26 cellular contexts compared by ENCODE assay signal in genomic region chr4:41268024-41268423, GRCh38. TPM values are rescaled to one million over a fixed set of nuclear protein-coding genes. Genes with fewer than 3 reads are reported as not detected.
DNase-seq lines count a peak whose midpoint lies in the region; ATAC-seq and TF ChIP-seq lines count a peak whose summit lies in the region.
"Had no signal": no experiment of that assay in that cellular context is flagged by ENCODE, and none has a peak within 500 bp of the region (broad histone marks: within the 10 kb centered on the region; RNA-seq: fewer than 3 reads in every experiment).

No MANE protein-coding gene starts in this region.

- no peaks in the 10 kb centered on the region for H3K27me3 ChIP-seq in naive thymus-derived CD4-positive, alpha-beta T cell (ENCODE audit: control insufficient read depth in 2 of 2, insufficient read depth in 2 of 2, low read length in 2 of 2)
- H3K27me3 ChIP-seq: colonic mucosa, stomach, upper lobe of left lung had no signal

- peaks cover 2 to 15% (median 6%) of the 10 kb centered on the region in 5 donors for H3K27me3 Mint-ChIP-seq in naive thymus-derived CD4-positive, alpha-beta T cell
- H3K27me3 Mint-ChIP-seq: brain had no signal

- no peaks in the 10 kb centered on the region for H3K36me3 Mint-ChIP-seq in naive thymus-derived CD4-positive, alpha-beta T cell
- H3K36me3 Mint-ChIP-seq: activated naive CD8-positive, alpha-beta T cell treated with anti-CD3 and anti-CD28 coated beads for 36 hours; T-cell had no signal

- H3K9me3 ChIP-seq in mucosa of descending colon = no peaks in the 10 kb centered on the region
- no peaks in the 10 kb centered on the region for H3K9me3 ChIP-seq in naive thymus-derived CD4-positive, alpha-beta T cell (ENCODE audit: control insufficient read depth in 2 of 3, low read length in 3 of 3)
- H3K9me3 ChIP-seq: colonic mucosa, neutrophil, spleen, stomach, upper lobe of left lung had no signal

- no peak overlapping the region for H3K27ac Mint-ChIP-seq in naive thymus-derived CD4-positive, alpha-beta T cell
- H3K27ac Mint-ChIP-seq: activated naive CD8-positive, alpha-beta T cell treated with anti-CD3 and anti-CD28 coated beads for 36 hours; B cell; T-cell had no signal

- POLR2A ChIA-PET in naive thymus-derived CD4-positive, alpha-beta T cell (lab: Charles Lee) = no interaction called here

- H3K4me3 ChIP-seq in AG10803 (ENCODE audit: low read length) (no peak overlapping the region), GM12865 (ENCODE audit: low read depth, low read length) (no peak overlapping the region), mucosa of descending colon (no peak overlapping the region)
- H3K4me3 ChIP-seq in naive thymus-derived CD4-positive, alpha-beta T cell (ENCODE audit: low read length) = no peak overlapping the region
- H3K4me3 ChIP-seq: colonic mucosa, stomach, upper lobe of left lung had no signal

- H3K27ac ChIP-seq in naive thymus-derived CD4-positive, alpha-beta T cell (ENCODE audit: low read depth, low read length) = no peak overlapping the region
- H3K27ac ChIP-seq: colonic mucosa, neutrophil, spleen, stomach, upper lobe of left lung had no signal

- CTCF ChIA-PET in naive thymus-derived CD4-positive, alpha-beta T cell (lab: Charles Lee) = no interaction called here

- TF ChIP-seq CTCF in AG10803 (conservative IDR thresholded peaks at IDR 0.05; ENCODE audit: low read length) = no peak
- no peak for TF ChIP-seq CTCF in GM12865 (IDR thresholded peaks at IDR 0.05; ENCODE audit: insufficient read depth, low read depth, low read length, missing control alignments)
- TF ChIP-seq CTCF in mucosa of descending colon (IDR thresholded peaks at IDR 0.05) = no peak

- H3K36me3 ChIP-seq in mucosa of descending colon (ENCODE audit: low read depth) = no peaks in the 10 kb centered on the region
- no peaks in the 10 kb centered on the region for H3K36me3 ChIP-seq in naive thymus-derived CD4-positive, alpha-beta T cell (ENCODE audit: control insufficient read depth in 2 of 3, insufficient read depth in 3 of 3, low read length in 3 of 3)
- H3K36me3 ChIP-seq: colonic mucosa, neutrophil, spleen, stomach, upper lobe of left lung had no signal

- peak; percentile 9 for DNase-seq in AG10803 (ENCODE audit: low read depth)
- DNase-seq in GM12865 (ENCODE audit: low read depth) = peak; percentile 29
- DNase-seq in NCI-H748 (lab: John Stamatoyannopoulos, UW; ENCODE audit: unreplicated experiment) = peak; percentile 82
- DNase-seq in mucosa of descending colon = peak in 2 of 3 donors; percentile 17 to 35
- no peak for DNase-seq in amniotic stem cell (lab: John Stamatoyannopoulos, UW)
- DNase-seq in naive thymus-derived CD4-positive, alpha-beta T cell = no peak
- DNase-seq in AML-193 (lab: John Stamatoyannopoulos, UW) = no peak
- DNase-seq: activated naive CD8-positive, alpha-beta T cell treated with anti-CD3 and anti-CD28 coated beads for 36 hours; colonic mucosa; COR-L47; endodermal cell; H9; KG1; midbrain; NCI-H226; OCI-M1; SHP77 treated with DMSO at 0.1 percent for 48 hours; spleen; stimulated activated CD4-positive, alpha-beta T cell treated with anti-CD3 and anti-CD28 coated beads, Interleukin-4, amount 100 ng/mL, for 4 hours; stomach; T-cell; upper lobe of left lung had no signal

- H3K9me3 Mint-ChIP-seq in naive thymus-derived CD4-positive, alpha-beta T cell = peaks cover 0 to 1% (median 0%) of the 10 kb centered on the region in 11 donors
- H3K9me3 Mint-ChIP-seq: activated naive CD8-positive, alpha-beta T cell treated with anti-CD3 and anti-CD28 coated beads for 36 hours; H9 had no signal

- peak; percentile 60 for ATAC-seq in mucosa of descending colon
- no peak for ATAC-seq in naive thymus-derived CD4-positive, alpha-beta T cell
- ATAC-seq: T-cell had no signal

- H3K4me3 Mint-ChIP-seq in naive thymus-derived CD4-positive, alpha-beta T cell = no peak overlapping the region
- H3K4me3 Mint-ChIP-seq: activated naive CD8-positive, alpha-beta T cell treated with anti-CD3 and anti-CD28 coated beads for 36 hours; B cell; brain; endodermal cell; H9; T-cell had no signal

- no peaks in the 10 kb centered on the region for H3K4me1 ChIP-seq in mucosa of descending colon (ENCODE audit: low read depth)
- no peaks in the 10 kb centered on the region for H3K4me1 ChIP-seq in naive thymus-derived CD4-positive, alpha-beta T cell (ENCODE audit: control insufficient read depth in 2 of 2, insufficient read depth in 2 of 2, low read length in 2 of 2)
- H3K4me1 ChIP-seq: colonic mucosa, spleen, stomach, upper lobe of left lung had no signal

- intact Hi-C loops in mucosa of descending colon (cut with DNase I, micrococcal nuclease) = no loop called here
- intact Hi-C loops in naive thymus-derived CD4-positive, alpha-beta T cell (cut with micrococcal nuclease) = no loop called here

- H3K4me1 Mint-ChIP-seq in naive thymus-derived CD4-positive, alpha-beta T cell = no peaks in the 10 kb centered on the region
- H3K4me1 Mint-ChIP-seq: activated naive CD8-positive, alpha-beta T cell treated with anti-CD3 and anti-CD28 coated beads for 36 hours; B cell; H9; T-cell had no signal

RNA-seq across cellular contexts. Expression of gene UCHL1, which starts 11.3 kb away (rescaled TPM):
- 10 to 100 TPM in 2 of 3 donors, 1 to 10 TPM in 1; 4.1 to 76.0 (median 11.1) TPM for total RNA-seq in mucosa of descending colon
- total RNA-seq in naive thymus-derived CD4-positive, alpha-beta T cell = under 1 TPM in 1 of 5 experiments, not detected in 4; 0.27 TPM
- polyA plus RNA-seq in naive thymus-derived CD4-positive, alpha-beta T cell = not detected
- total RNA-seq: HT-29 had no signal

RNA-seq across cellular contexts. Expression of gene APBB2, which starts 53.7 kb away (rescaled TPM):
- total RNA-seq in mucosa of descending colon = 10 to 100 TPM; 26.3 to 68.3 (median 29.6) TPM
- 1 to 10 TPM in 1 of 5 experiments, under 1 TPM in 4; 0.42 to 1.5 (median 0.59) TPM for total RNA-seq in naive thymus-derived CD4-positive, alpha-beta T cell
- not detected for polyA plus RNA-seq in naive thymus-derived CD4-positive, alpha-beta T cell

Comparison
In these comparisons a context has a peak if more than half of its experiments do, and no peak if none do; other contexts are left out.
1. DNase-seq: peak in AG10803 (single experiment), GM12865 (single experiment), NCI-H748 (single experiment) and mucosa of descending colon (2 of 3); none in amniotic stem cell (single experiment), naive thymus-derived CD4-positive, alpha-beta T cell (0 of 9) and AML-193 (0 of 2).
2. RNA of gene APBB2, which starts 53.7 kb away (total RNA-seq): 26.3 to 68.3 TPM in mucosa of descending colon; 0.42 to 1.5 TPM in naive thymus-derived CD4-positive, alpha-beta T cell; every median in the first group is over 10 times any median in the second.